21 cellular contexts compared by ENCODE assay signal in the genomic region with DNA sequence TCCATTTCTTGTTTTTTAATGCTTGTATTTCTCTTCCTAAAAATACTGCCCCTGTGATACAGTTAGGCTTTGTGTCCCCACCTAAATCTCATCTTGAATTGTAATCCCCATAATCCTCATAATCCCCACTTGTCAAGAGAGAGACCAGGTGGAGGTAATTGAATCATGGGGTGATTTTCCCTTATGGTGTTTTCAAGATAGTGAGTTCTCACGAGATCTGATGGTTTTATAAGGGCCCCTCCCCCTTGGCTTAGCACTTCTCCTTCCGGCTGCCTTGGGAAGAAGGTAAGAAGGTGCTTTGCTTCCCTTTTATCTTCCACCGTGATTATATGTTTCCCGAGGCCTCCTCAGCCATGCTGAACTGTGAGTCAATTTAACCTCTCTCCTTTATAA.
DNase-seq lines count a peak whose midpoint lies in the region; ATAC-seq and TF ChIP-seq lines count a peak whose summit lies in the region.
"Had no signal": no experiment of that assay in that cellular context is flagged by ENCODE, and none has a peak within 500 bp of the region (broad histone marks: within the 10 kb centered on the region; RNA-seq: fewer than 3 reads in every experiment).

No MANE protein-coding gene starts in this region.

- no peak overlapping the region for H3K18ac ChIP-seq in mesendoderm (ENCODE audit: low read length)

- no peak overlapping the region for H3K23ac ChIP-seq in mesendoderm (ENCODE audit: low read length)

- no peak for DNase-seq in GM23338 (ENCODE audit: low spot score)
- peak; percentile 98 for DNase-seq in NCI-H82 (lab: John Stamatoyannopoulos, UW)
- peak; percentile 57 for DNase-seq in SK-N-DZ (ENCODE audit: low spot score)
- peak; percentile 81 for DNase-seq in mesendoderm
- DNase-seq in GM13977 (ENCODE audit: low spot score): no peak
- DNase-seq in CD4-positive, alpha-beta memory T cell: no peak
- DNase-seq in GM20000 (ENCODE audit: low spot score): no peak
- DNase-seq: COR-L47, GOT3, HFFc6, KBM-7, MG63, NCI-H2029 treated with DMSO at 0.1 percent for 48 hours, NCI-H226, NCI-H510A treated with DMSO at 0.1 percent for 48 hours, NCI-H774, SIG-M5, T-helper 2 cell had no signal

- H3K79me2 ChIP-seq in GM23338 (replicated peaks; ENCODE audit: insufficient read depth) (no peaks in the 10 kb centered on the region), mesendoderm (ENCODE audit: control insufficient read depth, insufficient read depth, low read length) (no peaks in the 10 kb centered on the region)

- no CpG with 5 or more reads among the region's 4 CpGs for WGBS in mesendoderm (ENCODE audit: extremely low coverage, insufficient coverage, low lambda C conversion rate)

- in situ Hi-C loops in GM13977 (cut with MboI; ENCODE audit: low pct_unique_long_range_greater_than_20kb, low sequenced_read_pairs, unreplicated experiment): no loop called here

- H3K27ac Mint-ChIP-seq in GM23338: no peak overlapping the region
- H3K27ac Mint-ChIP-seq in CD4-positive, alpha-beta memory T cell: no peak overlapping the region
- H3K27ac Mint-ChIP-seq: HFFc6 had no signal

- peaks cover 1% of the 10 kb centered on the region for H3K27me3 Mint-ChIP-seq in GM23338 (ENCODE audit: insufficient read depth, low read depth, poor library complexity)
- no peaks in the 10 kb centered on the region for H3K27me3 Mint-ChIP-seq in CD4-positive, alpha-beta memory T cell

- no peak overlapping the region for H3K4me2 ChIP-seq in GM23338
- H3K4me2 ChIP-seq in mesendoderm (ENCODE audit: low read length): no peak overlapping the region

- no peak for TF ChIP-seq CTCF in GM23338 (conservative IDR thresholded peaks at IDR 0.05; ENCODE audit: low read depth in 2 of 2)
- no peak for TF ChIP-seq CTCF in GM13977 (IDR thresholded peaks at IDR 0.05; ENCODE audit: extremely low read depth, insufficient read depth, missing control alignments)
- TF ChIP-seq CTCF in GM20000 (IDR thresholded peaks at IDR 0.05; ENCODE audit: extremely low read depth, missing control alignments): no peak

- H4K20me1 ChIP-seq in GM23338 (replicated peaks; ENCODE audit: insufficient read depth): no peaks in the 10 kb centered on the region

- no peaks in the 10 kb centered on the region for H3F3A ChIP-seq in GM23338 (replicated peaks; ENCODE audit: low read depth)

- H2BK5ac ChIP-seq in mesendoderm (ENCODE audit: low read length): no peak overlapping the region

- H2AK5ac ChIP-seq in mesendoderm (ENCODE audit: low read length): no peak overlapping the region

- no peak overlapping the region for H3K4ac ChIP-seq in mesendoderm (ENCODE audit: low read depth, low read length)

- H3K56ac ChIP-seq in mesendoderm (ENCODE audit: low read length): no peak overlapping the region

- H3K79me1 ChIP-seq in mesendoderm (ENCODE audit: low read length): no peaks in the 10 kb centered on the region

- H3K27ac ChIP-seq in GM23338 (ENCODE audit: low read depth) (no peak overlapping the region), mesendoderm (ENCODE audit: low read depth, low read length) (no peak overlapping the region)
- no peak overlapping the region for H3K27ac ChIP-seq in CD4-positive, alpha-beta memory T cell (ENCODE audit: low read depth, low read length)

- ATAC-seq in GM23338: no peak
- ATAC-seq: Panc1, SK-N-SH treated with all-trans-retinoic acid at 6 μM for 48 hours had no signal

- H3K9ac ChIP-seq in mesendoderm (ENCODE audit: low read length): no peak overlapping the region

- no peak overlapping the region for H2BK15ac ChIP-seq in mesendoderm (replicated peaks; ENCODE audit: low read depth)

- no peaks in the 10 kb centered on the region for H3K36me3 Mint-ChIP-seq in GM23338 (ENCODE audit: low read depth)
- H3K36me3 Mint-ChIP-seq in CD4-positive, alpha-beta memory T cell: no peaks in the 10 kb centered on the region

- H3K4me1 ChIP-seq in GM23338 (ENCODE audit: insufficient read depth) (no peaks in the 10 kb centered on the region), mesendoderm (ENCODE audit: control insufficient read depth, low read depth, low read length) (no peaks in the 10 kb centered on the region)
- peaks cover 28% of the 10 kb centered on the region for H3K4me1 ChIP-seq in CD4-positive, alpha-beta memory T cell (ENCODE audit: insufficient read depth, low read length)
- H3K4me1 ChIP-seq: HAP-1 had no signal

- no peak overlapping the region for H2BK120ac ChIP-seq in mesendoderm (ENCODE audit: low read depth, low read length)

- no peaks in the 10 kb centered on the region for H3K4me1 Mint-ChIP-seq in GM23338
- H3K4me1 Mint-ChIP-seq in CD4-positive, alpha-beta memory T cell: peaks cover 12 to 37% (median 24%) of the 10 kb centered on the region in 4 donors

- H3K36me3 ChIP-seq in GM23338 (ENCODE audit: insufficient read depth) (no peaks in the 10 kb centered on the region), mesendoderm (ENCODE audit: control insufficient read depth, insufficient read depth, low read length) (no peaks in the 10 kb centered on the region)
- H3K36me3 ChIP-seq in CD4-positive, alpha-beta memory T cell (ENCODE audit: insufficient read depth, low read length): no peaks in the 10 kb centered on the region
- H3K36me3 ChIP-seq: HAP-1, MG63 had no signal

- CTCF ChIA-PET in CD4-positive, alpha-beta memory T cell (lab: Charles Lee; ENCODE audit: partially characterized antibody): no interaction called here

- POLR2A ChIA-PET in CD4-positive, alpha-beta memory T cell (lab: Charles Lee; ENCODE audit: partially characterized antibody): interaction anchor here (2.2 kb wide), 1 partner anchor 227 kb away, joined by 7 read pairs; the partner anchor contains the start of gene MAN2A1

- intact Hi-C loops in CD4-positive, alpha-beta memory T cell (cut with micrococcal nuclease): no loop called here

- no peaks in the 10 kb centered on the region for H3K9me3 Mint-ChIP-seq in GM23338
- peaks cover 0 to 6% (median 0%) of the 10 kb centered on the region in 8 donors for H3K9me3 Mint-ChIP-seq in CD4-positive, alpha-beta memory T cell
- H3K9me3 Mint-ChIP-seq: HFFc6 had no signal

- H3K9me2 ChIP-seq in GM23338 (ENCODE audit: insufficient read depth): peaks cover 16% of the 10 kb centered on the region

- H2AFZ ChIP-seq in GM23338: peak overlapping the region; percentile 38; the same call in 1 of the 2 replicates

- no peaks in the 10 kb centered on the region for H3K9me3 ChIP-seq in CD4-positive, alpha-beta memory T cell (ENCODE audit: control insufficient read depth in 1 of 2, low read length in 2 of 2)
- H3K9me3 ChIP-seq: HAP-1, MG63 had no signal

- no peaks in the 10 kb centered on the region for H3K27me3 ChIP-seq in GM23338 (ENCODE audit: insufficient read depth)
- peaks cover 2% of the 10 kb centered on the region for H3K27me3 ChIP-seq in mesendoderm (ENCODE audit: insufficient read depth, low read length, poor library complexity)
- H3K27me3 ChIP-seq in CD4-positive, alpha-beta memory T cell (ENCODE audit: insufficient read depth, low read length): no peaks in the 10 kb centered on the region
- H3K27me3 ChIP-seq: MG63 had no signal

- H4K8ac ChIP-seq in mesendoderm (ENCODE audit: low read depth, low read length): no peak overlapping the region

- no peak overlapping the region for H4K5ac ChIP-seq in mesendoderm (ENCODE audit: low read length)

- H3K4me3 ChIP-seq in GM23338 (no peak overlapping the region), mesendoderm (ENCODE audit: low read length) (no peak overlapping the region)
- no peak overlapping the region for H3K4me3 ChIP-seq in CD4-positive, alpha-beta memory T cell (ENCODE audit: low read length in 2 of 2)
- H3K4me3 ChIP-seq: HAP-1, MG63 had no signal

- no peak overlapping the region for H3K4me3 Mint-ChIP-seq in GM23338
- H3K4me3 Mint-ChIP-seq in CD4-positive, alpha-beta memory T cell: peak overlapping the region in 1 of 8 donors; percentile 34
- H3K4me3 Mint-ChIP-seq: HFFc6 had no signal

TF ChIP-seq in GM23338, 12 proteins besides CTCF, POLR2A, EP300 and RAD21 (continues in another document):
- no peak for TF ChIP-seq ZNF331 (CRISPR knock-in tag; IDR thresholded peaks at IDR 0.05; ENCODE audit: low read depth)
- no peak for TF ChIP-seq JUNB (IDR thresholded peaks at IDR 0.05; ENCODE audit: unreplicated experiment)

Comparison
In these comparisons a context has a peak if more than half of its experiments do, and no peak if none do; other contexts are left out.
1. DNase-seq: peak in NCI-H82 (single experiment), SK-N-DZ (single experiment) and mesendoderm (single experiment); none in GM23338 (single experiment), GM13977 (single experiment), CD4-positive, alpha-beta memory T cell (0 of 5) and GM20000 (single experiment).